Comparison of ENCODE assay signal across 8 cellular contexts in the genomic region with DNA sequence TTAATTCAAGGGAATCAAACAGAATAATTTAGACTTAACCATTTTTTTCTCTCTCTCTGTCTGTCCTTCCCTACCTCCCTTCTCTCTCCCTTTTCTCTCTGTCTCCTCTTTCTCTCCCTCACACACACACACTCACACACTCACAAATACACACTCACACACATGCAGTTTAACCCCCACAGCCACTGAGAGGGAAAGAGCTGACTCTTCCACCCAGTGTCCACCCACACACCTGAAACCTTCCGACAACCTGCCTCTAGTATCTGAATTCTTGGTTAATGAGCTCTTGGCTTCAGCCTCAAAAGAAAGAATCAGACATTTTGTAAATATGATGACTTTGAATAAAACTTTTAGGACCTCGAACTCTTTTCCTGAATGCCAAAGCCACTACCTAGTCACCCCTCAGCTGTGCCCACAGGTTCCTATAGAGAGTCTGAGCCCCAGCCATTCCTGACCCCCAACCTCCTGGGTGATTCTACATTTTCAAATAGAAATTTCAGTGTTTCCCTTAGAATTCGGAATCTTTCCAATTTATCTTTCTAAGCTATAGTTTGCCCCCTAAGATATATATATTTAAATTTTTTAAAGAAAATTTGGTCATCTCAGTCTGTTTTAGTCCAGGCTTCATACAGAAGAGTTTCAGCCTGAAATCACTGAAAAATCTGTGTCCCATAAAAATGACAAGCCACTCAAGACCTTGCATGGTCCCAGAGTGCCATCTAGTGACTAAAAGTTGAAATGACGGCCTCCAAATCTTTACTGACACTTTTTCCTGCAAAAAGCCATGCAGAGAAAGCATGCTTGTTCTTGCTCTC.
DNase-seq lines count a peak whose midpoint lies in the region; ATAC-seq and TF ChIP-seq lines count a peak whose summit lies in the region.

No MANE protein-coding gene starts in this region.

- H3K4me1 ChIP-seq in right atrium auricular region (no peaks in the 10 kb centered on the region), smooth muscle cell (ENCODE audit: low read depth) (no peaks in the 10 kb centered on the region)

- H3K4me3 ChIP-seq in AG09309 (ENCODE audit: control insufficient read depth, low read depth, low read length) (no peak overlapping the region), WERI-Rb-1 (ENCODE audit: low read depth, low read length) (no peak overlapping the region), right atrium auricular region (no peak overlapping the region), smooth muscle cell (peak overlapping the region; percentile 3)

- H3K9ac ChIP-seq in smooth muscle cell (ENCODE audit: low read depth) = no peak overlapping the region

- DNase-seq in AG09309 (ENCODE audit: low read depth) (peak; percentile 25), GM04504 (ENCODE audit: low read depth) (peak; percentile 19), LoVo (ENCODE audit: low spot score) (peak; percentile 34), WERI-Rb-1 (peak; percentile 18), right atrium auricular region (ENCODE audit: low spot score) (no peak), smooth muscle cell (lab: John Stamatoyannopoulos, UW; ENCODE audit: unreplicated experiment) (no peak)

- ATAC-seq in HG03521 (IDR thresholded peaks at IDR 0.05; ENCODE audit: unreplicated experiment) (no peak), HG02840 (IDR thresholded peaks at IDR 0.05; ENCODE audit: low FRiP score, unreplicated experiment) (no peak)

- TF ChIP-seq CTCF in AG09309 (IDR thresholded peaks at IDR 0.05; ENCODE audit: control insufficient read depth, insufficient read depth, low read depth, low read length, missing control alignments) (peak; percentile 87), WERI-Rb-1 (IDR thresholded peaks at IDR 0.05; ENCODE audit: low read depth, low read length) (peak; percentile 67), right atrium auricular region (IDR thresholded peaks at IDR 0.05) (peak; percentile 31 to 69), smooth muscle cell (IDR thresholded peaks at IDR 0.05; ENCODE audit: borderline replicate concordance, insufficient read depth, poor library complexity, severe bottlenecking) (peak; percentile 89)

- H2AFZ ChIP-seq in smooth muscle cell (ENCODE audit: low read depth) = peak overlapping the region; percentile 70

- no peaks in the 10 kb centered on the region for H3F3A ChIP-seq in smooth muscle cell (ENCODE audit: low read depth)

- no peaks in the 10 kb centered on the region for H4K20me1 ChIP-seq in smooth muscle cell (ENCODE audit: low read depth)

- H3K27me3 ChIP-seq in WERI-Rb-1 (ENCODE audit: insufficient read depth, low read depth, severe bottlenecking) (no peaks in the 10 kb centered on the region), right atrium auricular region (no peaks in the 10 kb centered on the region), smooth muscle cell (ENCODE audit: low read depth) (no peaks in the 10 kb centered on the region)

- H3K9me3 ChIP-seq in WERI-Rb-1 (ENCODE audit: severe bottlenecking) (no peaks in the 10 kb centered on the region), right atrium auricular region (no peaks in the 10 kb centered on the region), smooth muscle cell (replicated peaks; ENCODE audit: low read depth) (no peaks in the 10 kb centered on the region)

- no peaks in the 10 kb centered on the region for H3K36me3 ChIP-seq in WERI-Rb-1
- no peaks in the 10 kb centered on the region for H3K36me3 ChIP-seq in right atrium auricular region
- H3K36me3 ChIP-seq in smooth muscle cell (ENCODE audit: low read depth) = no peaks in the 10 kb centered on the region

- no peaks in the 10 kb centered on the region for H3K79me2 ChIP-seq in smooth muscle cell (ENCODE audit: low read depth)

- WGBS in smooth muscle cell (ENCODE audit: low lambda C conversion rate) = 43% methylated on average over 4 of the region's 4 CpGs

- H3K27ac ChIP-seq in WERI-Rb-1 = no peak overlapping the region
- no peak overlapping the region for H3K27ac ChIP-seq in right atrium auricular region
- H3K27ac ChIP-seq in smooth muscle cell (ENCODE audit: low read depth) = no peak overlapping the region

- peak overlapping the region; percentile 75 for H3K4me2 ChIP-seq in smooth muscle cell

Comparison
In these comparisons a context has a peak if more than half of its experiments do, and no peak if none do; other contexts are left out.
1. DNase-seq: peak in AG09309 (single experiment), GM04504 (single experiment), LoVo (single experiment) and WERI-Rb-1 (single experiment); none in right atrium auricular region (single experiment) and smooth muscle cell (single experiment).
2. Peak in every context shown above with its lines, with median percentiles within 50 percentile points of each other: CTCF ChIP-seq.